13 cellular contexts compared by ENCODE assay signal in genomic region chr6:35489066-35489465, GRCh38. TPM values are rescaled to one million over a fixed set of nuclear protein-coding genes. Genes with fewer than 3 reads are reported as not detected.
DNase-seq lines count a peak whose midpoint lies in the region; ATAC-seq, FAIRE-seq and TF ChIP-seq lines count a peak whose summit lies in the region.
"Had no signal": no experiment of that assay in that cellular context is flagged by ENCODE, and none has a peak within 500 bp of the region (broad histone marks: within the 10 kb centered on the region; RNA-seq: fewer than 3 reads in every experiment).

No MANE protein-coding gene starts in this region.

- H3K9me3 Mint-ChIP-seq in activated T-cell treated with anti-CD3 and anti-CD28 coated beads, Interleukin-2, amount 50 U/mL, for 24 hours: no peaks in the 10 kb centered on the region
- H3K9me3 Mint-ChIP-seq: neural progenitor cell had no signal

- no peak for TF ChIP-seq POLR2A in heart left ventricle (IDR thresholded peaks at IDR 0.05)

- H3K9me3 ChIP-seq in heart left ventricle (no peaks in the 10 kb centered on the region), muscle layer of duodenum (ENCODE audit: control insufficient read depth in 1 of 2, low read length in 2 of 2) (no peaks in the 10 kb centered on the region), upper lobe of right lung (no peaks in the 10 kb centered on the region)

- H3K27ac ChIP-seq in heart left ventricle (peak overlapping the region in 9 of 12 donors; percentile 59 to 100 (median 89)), muscle layer of duodenum (ENCODE audit: low read length) (peak overlapping the region; percentile 84), upper lobe of right lung (peak overlapping the region; percentile 17)
- H3K27ac ChIP-seq: neural progenitor cell had no signal

- no peak overlapping the region for H3K4me3 ChIP-seq in heart left ventricle
- H3K4me3 ChIP-seq in bronchial epithelial cell (ENCODE audit: low read depth, low read length): no peak overlapping the region
- H3K4me3 ChIP-seq in muscle layer of duodenum (ENCODE audit: low read depth in 1 of 2, low read length in 2 of 2): no peak overlapping the region
- H3K4me3 ChIP-seq in upper lobe of right lung: no peak overlapping the region
- H3K4me3 ChIP-seq: neural progenitor cell had no signal

- DNase-seq in heart left ventricle (peak in 1 of 5 donors; percentile 22), left ventricle myocardium superior (no peak), bronchial epithelial cell (ENCODE audit: low read depth) (peak; percentile 76), upper lobe of right lung (no peak), omental fat pad (ENCODE audit: low spot score) (no peak)
- no peak for DNase-seq in effector CD4-positive, alpha-beta T cell
- no peak for DNase-seq in activated T-cell treated with anti-CD3 and anti-CD28 coated beads, Interleukin-2, amount 50 U/mL, for 24 hours
- DNase-seq: dermis blood vessel endothelial cell; foreskin fibroblast; kidney glomerular epithelial cell; stimulated activated CD4-positive, alpha-beta T cell treated with anti-CD3 and anti-CD28 coated beads, Interleukin-15, amount 100 ng/mL, for 24 hours had no signal

- ATAC-seq in heart left ventricle: no peak
- ATAC-seq in left ventricle myocardium superior: no peak
- ATAC-seq in upper lobe of right lung: no peak
- no peak for ATAC-seq in omental fat pad (ENCODE audit: low FRiP score)

- peaks cover 0 to 85% (median 55%) of the 10 kb centered on the region in 12 donors for H3K4me1 ChIP-seq in heart left ventricle
- peaks cover 16 to 76% of the 10 kb centered on the region in 2 donors for H3K4me1 ChIP-seq in muscle layer of duodenum (ENCODE audit: control insufficient read depth in 1 of 2, insufficient read depth in 2 of 2, low read length in 2 of 2)
- peaks cover 60% of the 10 kb centered on the region for H3K4me1 ChIP-seq in upper lobe of right lung

- intact Hi-C loops in heart left ventricle (cut with DNase I): no loop called here
- intact Hi-C loops in left ventricle myocardium superior (cut with micrococcal nuclease): no loop called here
- intact Hi-C loops in upper lobe of right lung (cut with DNase I): no loop called here

- H3K4me1 Mint-ChIP-seq in activated T-cell treated with anti-CD3 and anti-CD28 coated beads, Interleukin-2, amount 50 U/mL, for 24 hours (ENCODE audit: low read depth): peaks cover 19% of the 10 kb centered on the region

- H3K36me3 ChIP-seq in heart left ventricle (peaks cover 0 to 5% (median 1%) of the 10 kb centered on the region in 9 donors), bronchial epithelial cell (ENCODE audit: control insufficient read depth, insufficient read depth, low read length) (peaks cover 7% of the 10 kb centered on the region), muscle layer of duodenum (ENCODE audit: control insufficient read depth in 1 of 2, insufficient read depth in 2 of 2, low read length in 2 of 2) (peaks cover 3 to 6% of the 10 kb centered on the region in 2 donors), upper lobe of right lung (no peaks in the 10 kb centered on the region)
- H3K36me3 ChIP-seq: neural progenitor cell had no signal

- H3K36me3 Mint-ChIP-seq in activated T-cell treated with anti-CD3 and anti-CD28 coated beads, Interleukin-2, amount 50 U/mL, for 24 hours (ENCODE audit: low read depth): no peaks in the 10 kb centered on the region
- H3K36me3 Mint-ChIP-seq: neural progenitor cell had no signal

- H3K27me3 Mint-ChIP-seq in activated T-cell treated with anti-CD3 and anti-CD28 coated beads, Interleukin-2, amount 50 U/mL, for 24 hours: no peaks in the 10 kb centered on the region

- FAIRE-seq in bronchial epithelial cell (lab: Jason Lieb, UNC): no peak

- TF ChIP-seq CTCF in heart left ventricle (IDR thresholded peaks at IDR 0.05) (no peak), bronchial epithelial cell (IDR thresholded peaks at IDR 0.05; ENCODE audit: insufficient read depth, low read length, severe bottlenecking) (no peak), upper lobe of right lung (IDR thresholded peaks at IDR 0.05) (no peak), omental fat pad (IDR thresholded peaks at IDR 0.05) (no peak)

- no peak overlapping the region for H3K27ac Mint-ChIP-seq in activated T-cell treated with anti-CD3 and anti-CD28 coated beads, Interleukin-2, amount 50 U/mL, for 24 hours
- H3K27ac Mint-ChIP-seq: neural progenitor cell had no signal

- 75 to 92% (median 90%) methylated on average over 1 of the region's 1 CpG for WGBS in heart left ventricle, 4 donors

- H3K4me3 Mint-ChIP-seq in activated T-cell treated with anti-CD3 and anti-CD28 coated beads, Interleukin-2, amount 50 U/mL, for 24 hours: no peak overlapping the region
- H3K4me3 Mint-ChIP-seq: neural progenitor cell had no signal

- H3K27me3 ChIP-seq in heart left ventricle: peaks cover 0 to 9% (median 0%) of the 10 kb centered on the region in 9 donors
- no peaks in the 10 kb centered on the region for H3K27me3 ChIP-seq in bronchial epithelial cell (ENCODE audit: control insufficient read depth, insufficient read depth, low read length)
- H3K27me3 ChIP-seq in muscle layer of duodenum (ENCODE audit: low read depth, low read length): no peaks in the 10 kb centered on the region
- no peaks in the 10 kb centered on the region for H3K27me3 ChIP-seq in upper lobe of right lung
- H3K27me3 ChIP-seq: neural progenitor cell had no signal

RNA-seq across cellular contexts. Expression of gene TEAD3, which starts 7.8 kb away (rescaled TPM):
- 10 to 100 TPM; 25.8 to 54.3 (median 37.1) TPM for total RNA-seq in heart left ventricle
- polyA plus RNA-seq in heart left ventricle: 10 to 100 TPM; 26.6 to 34.1 TPM
- total RNA-seq in left ventricle myocardium superior: 30.4 TPM
- 5.3 and 7.6 TPM in 2 replicates for total RNA-seq in bronchial epithelial cell
- total RNA-seq in upper lobe of right lung: 23.4 TPM
- total RNA-seq in omental fat pad: 10 to 100 TPM in 3 of 4 donors, 1 to 10 TPM in 1; 8.2 to 16.0 (median 14.2) TPM

RNA-seq across cellular contexts. Expression of gene RPL10A, which starts 20.9 kb away (rescaled TPM):
- total RNA-seq in heart left ventricle (100 to 1,000 TPM; 472 to 700 (median 532) TPM), left ventricle myocardium superior (560 TPM), bronchial epithelial cell (1,892 and 2,665 TPM in 2 replicates), upper lobe of right lung (941 TPM), omental fat pad (1,000 to 10,000 TPM; 1,059 to 1,562 (median 1,256) TPM)
- 1,000 to 10,000 TPM in 1 of 2 donors, 100 to 1,000 TPM in 1; 356 to 1,412 TPM for polyA plus RNA-seq in heart left ventricle

RNA-seq across cellular contexts. Expression of gene TULP1, which starts 23.6 kb away (rescaled TPM):
- total RNA-seq in heart left ventricle: not detected
- polyA plus RNA-seq in heart left ventricle: under 1 TPM in 1 of 2 donors, not detected in 1; 0.15 TPM
- total RNA-seq in left ventricle myocardium superior: not detected
- under 0.01 TPM in 1 of 2 replicates, not detected in the other for total RNA-seq in bronchial epithelial cell
- total RNA-seq in upper lobe of right lung: not detected
- under 1 TPM in 1 of 4 donors, not detected in 3; 0.28 TPM for total RNA-seq in omental fat pad
- total RNA-seq: dermis blood vessel endothelial cell had no signal

RNA-seq across cellular contexts. Expression of gene FANCE, which starts 36.9 kb away (rescaled TPM):
- 1 to 10 TPM; 2.1 to 4.6 (median 3.8) TPM for total RNA-seq in heart left ventricle
- polyA plus RNA-seq in heart left ventricle: 1 to 10 TPM; 1.3 to 3.6 TPM
- total RNA-seq in left ventricle myocardium superior: 3.8 TPM
- 41.5 and 46.3 TPM in 2 replicates for total RNA-seq in bronchial epithelial cell
- total RNA-seq in upper lobe of right lung: 10.4 TPM
- 1 to 10 TPM; 1.9 to 9.6 (median 5.4) TPM for total RNA-seq in omental fat pad

Comparison
In these comparisons a context has a peak if more than half of its experiments do, and no peak if none do; other contexts are left out.
1. H3K27ac ChIP-seq: peak in every context shown above with its lines; median percentile 89 in heart left ventricle; 84 in muscle layer of duodenum; 17 in upper lobe of right lung.